Comparison of ENCODE assay signal across 32 cellular contexts in genomic region chr1:214276786-214277185, GRCh38.
"Had no signal": no experiment of that assay in that cellular context is flagged by ENCODE, and none has a peak within 500 bp of the region (broad histone marks: within the 10 kb centered on the region; RNA-seq: fewer than 3 reads in every experiment).

No MANE protein-coding gene starts in this region.

- ATAC-seq: activated CD4-positive, CD25-positive, alpha-beta regulatory T cell treated with anti-CD3 and anti-CD28 coated beads, Interleukin-2, amount 50 U/mL, for 24 hours; body of pancreas; gastrocnemius medialis; left colon; pancreas; stimulated activated naive B cell treated with anti-CD40 and anti-IgM and Interleukin-4, amounts not matched to agents 10 μg/mL and 1 μg/mL and 100 μg/mL, for 72 hours had no signal

- H3K9me3 Mint-ChIP-seq: activated naive CD8-positive, alpha-beta T cell treated with anti-CD3 and anti-CD28 coated beads for 36 hours; T-helper 2 cell treated with Interferon-gamma antibody and Interleukin-4, amounts not matched to agents 5 μg/mL and 100 μg/mL, for 36 hours had no signal

- H3K4me3 ChIP-seq: adrenal gland, body of pancreas, coronary artery, dorsolateral prefrontal cortex, gastrocnemius medialis, pancreas, prostate gland, sigmoid colon, smooth muscle cell, stomach, thyroid gland had no signal

- H3K4me1 ChIP-seq: pancreas, prostate gland had no signal

- H3K27me3 ChIP-seq: body of pancreas, gastrocnemius medialis, pancreas, thyroid gland had no signal

- H3K9me3 ChIP-seq: adrenal gland, body of pancreas, gastrocnemius medialis, pancreas, prostate gland, sigmoid colon, stomach, thyroid gland had no signal

- DNase-seq: activated CD4-positive, alpha-beta T cell treated with anti-CD3 and anti-CD28 coated beads for 48 hours; activated CD4-positive, alpha-beta T cell treated with anti-CD3 and anti-CD28 coated beads, Interleukin-2, amount 50 U/mL, for 48 hours; activated CD8-positive, alpha-beta memory T cell treated with anti-CD3 and anti-CD28 coated beads for 24 hours; activated effector memory CD4-positive, alpha-beta T cell treated with Interleukin-2 at 50 U/mL for 16 hours; activated naive CD4-positive, alpha-beta T cell treated with anti-CD3 and anti-CD28 coated beads for 36 hours; activated naive CD8-positive, alpha-beta T cell treated with anti-CD3 and anti-CD28 coated beads for 36 hours; adrenal gland; aorta; body of pancreas; cerebellar nuclear complex; dorsolateral prefrontal cortex; effector memory CD4-positive, alpha-beta T cell; erythroblast; gastrocnemius medialis; glutamatergic neuron; hippocampal formation; left colon; mesendoderm; nucleus accumbens; pancreas; retina; sigmoid colon; stimulated activated CD4-positive, alpha-beta T cell treated with anti-CD3 and anti-CD28 coated beads, Interleukin-1b, Interleukin-23, amount 100 ng/mL, for 48 hours; stimulated activated naive B cell treated with anti-CD40 and anti-IgM and Interleukin-4, amounts not matched to agents 10 μg/mL and 1 μg/mL and 100 μg/mL, for 72 hours; stomach; T-helper 1 cell; thyroid gland had no signal

- H3K27me3 Mint-ChIP-seq: activated naive CD8-positive, alpha-beta T cell treated with anti-CD3 and anti-CD28 coated beads for 36 hours; stimulated activated naive B cell treated with anti-CD40 and anti-IgM and Interleukin-4, amounts not matched to agents 10 μg/mL and 1 μg/mL and 100 μg/mL, for 72 hours had no signal

- H3K27ac Mint-ChIP-seq: activated naive CD4-positive, alpha-beta T cell treated with anti-CD3 and anti-CD28 coated beads for 36 hours; activated naive CD8-positive, alpha-beta T cell treated with anti-CD3 and anti-CD28 coated beads for 36 hours; stimulated activated naive B cell treated with anti-CD40 and anti-IgM and Interleukin-4, amounts not matched to agents 10 μg/mL and 1 μg/mL and 100 μg/mL, for 72 hours; T-helper 2 cell treated with Interferon-gamma antibody and Interleukin-4, amounts not matched to agents 5 μg/mL and 100 μg/mL, for 36 hours had no signal

- H3K27ac ChIP-seq: adrenal gland, body of pancreas, dorsolateral prefrontal cortex, gastrocnemius medialis, pancreas, prostate gland, sigmoid colon, stomach, thyroid gland had no signal

- H3K36me3 ChIP-seq: adrenal gland, gastrocnemius medialis, pancreas, prostate gland, sigmoid colon, stomach, thyroid gland had no signal

- H3K4me3 Mint-ChIP-seq: activated naive CD4-positive, alpha-beta T cell treated with anti-CD3 and anti-CD28 coated beads for 36 hours; activated naive CD8-positive, alpha-beta T cell treated with anti-CD3 and anti-CD28 coated beads for 36 hours; stimulated activated naive B cell treated with anti-CD40 and anti-IgM and Interleukin-4, amounts not matched to agents 10 μg/mL and 1 μg/mL and 100 μg/mL, for 72 hours; T-helper 2 cell treated with Interferon-gamma antibody and Interleukin-4, amounts not matched to agents 5 μg/mL and 100 μg/mL, for 36 hours had no signal
